8 cellular contexts compared by ENCODE assay signal in genomic region chr17:35578929-35579448, GRCh38. TPM values are rescaled to one million over a fixed set of nuclear protein-coding genes. Genes with fewer than 3 reads are reported as not detected.
DNase-seq lines count a peak whose midpoint lies in the region; ATAC-seq, FAIRE-seq and TF ChIP-seq lines count a peak whose summit lies in the region.

No MANE protein-coding gene starts in this region.

- H3K4me1 ChIP-seq in endothelial cell of umbilical vein (ENCODE audit: control insufficient read depth, extremely low read depth, insufficient read depth, low read length) (peaks cover 12% of the 10 kb centered on the region), ovary (ENCODE audit: insufficient read depth) (peaks cover 3% of the 10 kb centered on the region)

- no peak for TF ChIP-seq EP300 in ovary (IDR thresholded peaks at IDR 0.05)

- peak overlapping the region; percentile 77 for H3K9ac ChIP-seq in endothelial cell of umbilical vein (replicated peaks; ENCODE audit: extremely low read depth, insufficient read depth, low read length)

- TF ChIP-seq POLR2A in endothelial cell of umbilical vein (IDR thresholded peaks at IDR 0.05; ENCODE audit: low read depth, low read length) (no peak), ovary (IDR thresholded peaks at IDR 0.05) (no peak)

- H3K4me2 ChIP-seq in endothelial cell of umbilical vein (ENCODE audit: insufficient read depth, low read length), result peak overlapping the region; percentile 83

- H3K36me3 ChIP-seq in endothelial cell of umbilical vein (ENCODE audit: control insufficient read depth in 2 of 2, extremely low read depth in 1 of 2, insufficient read depth in 2 of 2, low read length in 2 of 2) (peaks cover 0 to 2% of the 10 kb centered on the region in 2 experiments), ovary (no peaks in the 10 kb centered on the region)

- POLR2A ChIA-PET in endothelial cell of umbilical vein (lab: Charles Lee), result interaction anchor here (0.8 to 1.8 kb wide), 3 partner anchors 8 to 11 kb away, joined by 4 to 5 read pairs (median 5); partner anchors contain the start of gene AP2B1

- peaks cover 22% of the 10 kb centered on the region for H3K36me3 Mint-ChIP-seq in Calu3 (ENCODE audit: insufficient read depth, unreplicated experiment)

- no peaks in the 10 kb centered on the region for H3K9me1 ChIP-seq in endothelial cell of umbilical vein (replicated peaks; ENCODE audit: control insufficient read depth, extremely low read depth, insufficient read depth, low read length)

- peak overlapping the region; percentile 94 for H3K4me3 Mint-ChIP-seq in Calu3 (ENCODE audit: low read depth, unreplicated experiment)

- 5 to 9% (median 6%) methylated on average over 12 of the region's 12 CpGs for WGBS in ovary, 3 donors

- FAIRE-seq in endothelial cell of umbilical vein (lab: Jason Lieb, UNC), result no peak

- dilution Hi-C loops in endothelial cell of umbilical vein (cut with MboI; ENCODE audit: extremely low pct_ligation_motif_present, low sequenced_read_pairs), result no loop called here

- peaks cover 12% of the 10 kb centered on the region for H3K27me3 Mint-ChIP-seq in Calu3 (ENCODE audit: unreplicated experiment)

- H3K9me3 Mint-ChIP-seq in Calu3 (ENCODE audit: low read depth, unreplicated experiment), result no peaks in the 10 kb centered on the region

- peak overlapping the region; percentile 60 to 77 (median 64) for H3K4me3 ChIP-seq in endothelial cell of umbilical vein (replicated peaks in 1 of 3; ENCODE audit: insufficient read depth in 1 of 3, low read depth in 1 of 3, low read length in 3 of 3)
- peak overlapping the region; percentile 90 for H3K4me3 ChIP-seq in ovary

- no peak for ATAC-seq in GM21423 (IDR thresholded peaks at IDR 0.05; ENCODE audit: unreplicated experiment)

- peak overlapping the region; percentile 71 for H2AFZ ChIP-seq in endothelial cell of umbilical vein (ENCODE audit: low read depth, low read length)

- H3K4me1 Mint-ChIP-seq in Calu3 (ENCODE audit: low read depth, unreplicated experiment), result no peaks in the 10 kb centered on the region

- H3K79me2 ChIP-seq in endothelial cell of umbilical vein (ENCODE audit: control insufficient read depth, insufficient read depth, low read length), result no peaks in the 10 kb centered on the region

- intact Hi-C loops in Calu3 (cut with micrococcal nuclease; ENCODE audit: unreplicated experiment) (no loop called here), endothelial cell of umbilical vein (cut with micrococcal nuclease) (loop anchor here (1.0 kb wide), 3 partner anchors 8 to 38 kb away; partner anchors contain the start of gene AP2B1), ovary (cut with DNase I) (no loop called here)

- TF ChIP-seq CTCF in Calu3 (IDR thresholded peaks at IDR 0.05; ENCODE audit: unreplicated experiment) (no peak), endothelial cell of umbilical vein (IDR thresholded peaks at IDR 0.05; ENCODE audit: extremely low read depth in 1 of 2, insufficient read depth in 1 of 2, low read depth in 1 of 2, low read length in 2 of 2) (no peak), ovary (IDR thresholded peaks at IDR 0.05) (no peak)

- BruUV-seq in Calu3 (replicated peaks; lab: Mats Ljungman, UMichigan), result TSS peak; percentile 54
- BruUV-seq in endothelial cell of umbilical vein (replicated peaks; lab: Mats Ljungman, UMichigan), result TSS peak; percentile 77

- CTCF ChIA-PET in Calu3 (lab: Charles Lee) (interaction anchor here (0.6 to 2.1 kb wide), 8 partner anchors 10 to 1077 kb away, joined by 3 to 6 read pairs (median 5); no protein-coding TSS in a partner anchor), endothelial cell of umbilical vein (lab: Charles Lee) (interaction anchor here (0.5 to 2.2 kb wide), 16 partner anchors 8 to 515 kb away, joined by 3 to 13 read pairs (median 4); partner anchors contain the start of genes AP2B1, RFFL and SLFN12L)

- no peaks in the 10 kb centered on the region for H4K20me1 ChIP-seq in endothelial cell of umbilical vein (replicated peaks; ENCODE audit: control insufficient read depth, extremely low read depth, insufficient read depth, low read length)

- H3K9me3 ChIP-seq in endothelial cell of umbilical vein (replicated peaks; ENCODE audit: control insufficient read depth, insufficient read depth, low read length) (no peaks in the 10 kb centered on the region), ovary (no peaks in the 10 kb centered on the region)

- DNase-seq in Calu3, result no peak
- peak; percentile 54 for DNase-seq in OCI-M1 (lab: John Stamatoyannopoulos, UW)
- DNase-seq in endothelial cell of umbilical vein (ENCODE audit: low read depth, low spot score), result no peak
- DNase-seq in ovary, result no peak
- no peak for DNase-seq in SK-N-DZ (ENCODE audit: low spot score)
- no peak for DNase-seq in NCI-H2227 (lab: John Stamatoyannopoulos, UW; ENCODE audit: unreplicated experiment)
- DNase-seq in NCI-H128 (lab: John Stamatoyannopoulos, UW; ENCODE audit: unreplicated experiment), result no peak

- peaks cover 3% of the 10 kb centered on the region in 2 experiments for H3K27me3 ChIP-seq in endothelial cell of umbilical vein (ENCODE audit: control insufficient read depth in 2 of 2, insufficient read depth in 2 of 2, low read length in 2 of 2)
- H3K27me3 ChIP-seq in ovary, result no peaks in the 10 kb centered on the region

- H3K27ac ChIP-seq in endothelial cell of umbilical vein (ENCODE audit: insufficient read depth, low read depth, low read length) (peak overlapping the region; percentile 38), ovary (peak overlapping the region in 1 of 2 donors; percentile 83)

- peak overlapping the region; percentile 63 for H3K27ac Mint-ChIP-seq in Calu3 (ENCODE audit: unreplicated experiment)

TF ChIP-seq in endothelial cell of umbilical vein, 7 proteins besides CTCF, POLR2A, EP300 and RAD21 (continues in another document):
- TF ChIP-seq, protein P1, sequence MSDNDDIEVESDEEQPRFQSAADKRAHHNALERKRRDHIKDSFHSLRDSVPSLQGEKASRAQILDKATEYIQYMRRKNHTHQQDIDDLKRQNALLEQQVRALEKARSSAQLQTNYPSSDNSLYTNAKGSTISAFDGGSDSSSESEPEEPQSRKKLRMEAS (IDR thresholded peaks at IDR 0.05; ENCODE audit: insufficient read depth, insufficient read length), result no peak

RNA-seq across cellular contexts. Expression of gene PEX12, which starts 0.6 kb away (rescaled TPM):
- total RNA-seq in Calu3 (2022) (3.4 and 4.1 TPM in 2 replicates), endothelial cell of umbilical vein (2.8 and 3.4 TPM in 2 replicates), ovary (1 to 10 TPM; 4.0 to 9.3 (median 6.5) TPM)
- polyA plus RNA-seq in endothelial cell of umbilical vein (4.5 and 5.7 TPM in 2 replicates), ovary (1 to 10 TPM; 6.2 to 9.8 TPM)
- 2.9 and 3.2 TPM in 2 replicates for polyA plus RNA-seq in endothelial cell of umbilical vein (2011; cell fraction: cytosol; rRNA removed)
- 1.8 and 2.0 TPM in 2 replicates for polyA plus RNA-seq in endothelial cell of umbilical vein (2011; cell fraction: nucleus; rRNA removed)
- polyA plus RNA-seq in endothelial cell of umbilical vein (2012), result 4.4 and 4.6 TPM in 2 replicates
- polyA minus RNA-seq in endothelial cell of umbilical vein, result 6.3 and 7.3 TPM in 2 replicates
- polyA minus RNA-seq in endothelial cell of umbilical vein (2011; cell fraction: cytosol; rRNA and poly(A)+ RNA removed), result 4.9 TPM
- polyA minus RNA-seq in endothelial cell of umbilical vein (2011; cell fraction: nucleus; rRNA and poly(A)+ RNA removed), result 1.8 and 2.7 TPM in 2 replicates
- polyA plus RNA-seq in SK-N-DZ (2014; cell fraction: cytosol; rRNA removed), result 6.4 and 8.2 TPM in 2 replicates
- 2.7 and 3.4 TPM in 2 replicates for polyA plus RNA-seq in SK-N-DZ (2014; cell fraction: nucleus; rRNA removed)

RNA-seq across cellular contexts. Expression of gene AP2B1, which starts 8.1 kb away (rescaled TPM):
- total RNA-seq in Calu3 (2022), result 309 and 320 TPM in 2 replicates
- total RNA-seq in endothelial cell of umbilical vein, result 198 and 200 TPM in 2 replicates
- polyA plus RNA-seq in endothelial cell of umbilical vein, result 105 and 106 TPM in 2 replicates
- 125 and 134 TPM in 2 replicates for polyA plus RNA-seq in endothelial cell of umbilical vein (2011; cell fraction: cytosol; rRNA removed)
- polyA plus RNA-seq in endothelial cell of umbilical vein (2011; cell fraction: nucleus; rRNA removed), result 119 and 141 TPM in 2 replicates
- polyA plus RNA-seq in endothelial cell of umbilical vein (2012), result 215 and 237 TPM in 2 replicates
- polyA minus RNA-seq in endothelial cell of umbilical vein, result 249 and 258 TPM in 2 replicates
- 97.6 TPM for polyA minus RNA-seq in endothelial cell of umbilical vein (2011; cell fraction: cytosol; rRNA and poly(A)+ RNA removed)
- polyA minus RNA-seq in endothelial cell of umbilical vein (2011; cell fraction: nucleus; rRNA and poly(A)+ RNA removed), result 99.9 and 135 TPM in 2 replicates
- 100 to 1,000 TPM in 5 of 7 donors, 10 to 100 TPM in 2; 48.3 to 170 (median 139) TPM for total RNA-seq in ovary
- 100 to 1,000 TPM in 1 of 2 donors, 10 to 100 TPM in 1; 42.6 to 164 TPM for polyA plus RNA-seq in ovary
- polyA plus RNA-seq in SK-N-DZ (2014; cell fraction: cytosol; rRNA removed), result 39.0 and 43.0 TPM in 2 replicates
- polyA plus RNA-seq in SK-N-DZ (2014; cell fraction: nucleus; rRNA removed), result 14.8 and 36.4 TPM in 2 replicates

RNA-seq across cellular contexts. Expression of gene SLFN14, which starts 18.4 kb away (rescaled TPM):
- total RNA-seq in Calu3 (2022) (not detected in 2 replicates), endothelial cell of umbilical vein (not detected in 2 replicates), ovary (not detected)
- polyA plus RNA-seq in endothelial cell of umbilical vein (not detected in 2 replicates), ovary (not detected)
- polyA plus RNA-seq in endothelial cell of umbilical vein (2011; cell fraction: cytosol; rRNA removed), result not detected in 2 replicates
- not detected in 2 replicates for polyA plus RNA-seq in endothelial cell of umbilical vein (2011; cell fraction: nucleus; rRNA removed)
- polyA plus RNA-seq in endothelial cell of umbilical vein (2012), result not detected in 2 replicates
- polyA minus RNA-seq in endothelial cell of umbilical vein, result 0.15 TPM in 1 of 2 replicates, not detected in the other
- polyA minus RNA-seq in endothelial cell of umbilical vein (2011; cell fraction: cytosol; rRNA and poly(A)+ RNA removed), result not detected
- polyA minus RNA-seq in endothelial cell of umbilical vein (2011; cell fraction: nucleus; rRNA and poly(A)+ RNA removed), result not detected in 2 replicates
- 0.12 TPM in 1 of 2 replicates, not detected in the other for polyA plus RNA-seq in SK-N-DZ (2014; cell fraction: cytosol; rRNA removed)
- not detected in 2 replicates for polyA plus RNA-seq in SK-N-DZ (2014; cell fraction: nucleus; rRNA removed)

RNA-seq across cellular contexts. Expression of gene SLFN12L, which starts 41.5 kb away (rescaled TPM):
- total RNA-seq in Calu3 (2022) (0.14 and 0.51 TPM in 2 replicates), endothelial cell of umbilical vein (not detected in 2 replicates), ovary (1 to 10 TPM in 2 of 7 donors, under 1 TPM in 5; 0.23 to 1.2 (median 0.79) TPM)
- polyA plus RNA-seq in endothelial cell of umbilical vein (not detected in 2 replicates), ovary (1 to 10 TPM in 1 of 2 donors, under 1 TPM in 1; 0.53 to 1.2 TPM)
- not detected in 2 replicates for polyA plus RNA-seq in endothelial cell of umbilical vein (2011; cell fraction: cytosol; rRNA removed)
- not detected in 2 replicates for polyA plus RNA-seq in endothelial cell of umbilical vein (2011; cell fraction: nucleus; rRNA removed)
- polyA plus RNA-seq in endothelial cell of umbilical vein (2012), result not detected in 2 replicates
- polyA minus RNA-seq in endothelial cell of umbilical vein, result 0.12 TPM in 1 of 2 replicates, not detected in the other
- polyA minus RNA-seq in endothelial cell of umbilical vein (2011; cell fraction: cytosol; rRNA and poly(A)+ RNA removed), result not detected
- not detected in 2 replicates for polyA minus RNA-seq in endothelial cell of umbilical vein (2011; cell fraction: nucleus; rRNA and poly(A)+ RNA removed)
- not detected in 2 replicates for polyA plus RNA-seq in SK-N-DZ (2014; cell fraction: cytosol; rRNA removed)
- polyA plus RNA-seq in SK-N-DZ (2014; cell fraction: nucleus; rRNA removed), result 0.13 TPM in 1 of 2 replicates, not detected in the other
